In the genomic region with DNA sequence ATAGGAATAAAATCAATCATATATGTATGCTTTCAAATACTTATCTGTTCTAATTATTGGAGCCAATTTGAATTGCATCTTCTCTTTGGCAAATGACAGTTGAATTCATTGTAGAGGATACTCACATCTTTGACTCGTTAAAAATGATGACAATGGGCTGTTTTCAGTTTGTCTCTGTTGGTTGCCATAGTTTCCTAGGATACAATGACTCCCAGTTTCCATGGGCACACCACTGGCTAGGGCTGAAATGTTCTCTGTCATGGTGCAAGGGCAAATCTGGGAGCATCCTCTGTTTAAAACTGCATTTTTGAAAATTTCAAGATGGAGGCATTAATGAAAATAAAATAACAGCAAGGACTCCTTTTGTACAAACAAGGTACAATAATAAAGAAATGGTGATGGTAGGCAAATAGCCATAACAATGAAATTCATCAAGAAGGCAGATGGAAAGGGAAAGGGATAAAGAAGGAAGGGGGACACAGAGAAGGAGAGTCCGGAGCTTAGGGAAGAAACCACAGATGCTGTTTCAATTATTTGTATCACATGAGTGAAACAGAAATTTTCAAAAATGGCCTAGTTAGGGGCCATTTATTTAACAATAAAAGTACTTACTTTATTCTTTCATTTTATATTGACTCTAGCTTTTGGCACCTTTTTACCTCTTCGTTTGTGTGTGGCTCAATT, we compare ENCODE assay signal across 18 cellular contexts.
DNase-seq lines count a peak whose midpoint lies in the region; ATAC-seq and TF ChIP-seq lines count a peak whose summit lies in the region.
"Had no signal": no experiment of that assay in that cellular context is flagged by ENCODE, and none has a peak within 500 bp of the region (broad histone marks: within the 10 kb centered on the region; RNA-seq: fewer than 3 reads in every experiment).

No MANE protein-coding gene starts in this region.

- H3K4me1 Mint-ChIP-seq in GM23338 (peaks cover 25% of the 10 kb centered on the region), glutamatergic neuron (ENCODE audit: low read depth, unreplicated experiment) (peaks cover 4% of the 10 kb centered on the region), neural progenitor cell (peaks cover 18% of the 10 kb centered on the region)
- H3K4me1 Mint-ChIP-seq: activated CD8-positive, alpha-beta memory T cell treated with anti-CD3 and anti-CD28 coated beads, Interleukin-2, amount 10 ng/mL, durations not matched to agents 7 days and 5 days had no signal

- H3K27me3 ChIP-seq in GM23338 (ENCODE audit: insufficient read depth) (no peaks in the 10 kb centered on the region), neural progenitor cell (no peaks in the 10 kb centered on the region)
- H3K27me3 ChIP-seq: adrenal gland, SJCRH30 had no signal

- H4K20me1 ChIP-seq in GM23338 (replicated peaks; ENCODE audit: insufficient read depth) (no peaks in the 10 kb centered on the region), neural progenitor cell (ENCODE audit: low read depth) (no peaks in the 10 kb centered on the region)

- ATAC-seq in GM23338: peak; percentile 77
- ATAC-seq: activated CD8-positive, alpha-beta memory T cell treated with anti-CD3 and anti-CD28 coated beads, Interleukin-2, amount 10 ng/mL, durations not matched to agents 7 days and 5 days; CD8-positive, alpha-beta T cell had no signal

- H3F3A ChIP-seq in GM23338 (replicated peaks; ENCODE audit: low read depth) (0 out of 2 replicates have a peak, but pooled peaks cover under 1% of the 10 kb centered on the region), neural progenitor cell (ENCODE audit: low read depth) (peaks cover 7% of the 10 kb centered on the region)

- peak overlapping the region; percentile 94 for H3K27ac Mint-ChIP-seq in GM23338
- H3K27ac Mint-ChIP-seq in glutamatergic neuron (ENCODE audit: unreplicated experiment): peak overlapping the region; percentile 36
- H3K27ac Mint-ChIP-seq in neural progenitor cell: peak overlapping the region; percentile 88
- H3K27ac Mint-ChIP-seq: activated CD8-positive, alpha-beta memory T cell treated with anti-CD3 and anti-CD28 coated beads, Interleukin-2, amount 10 ng/mL, durations not matched to agents 7 days and 5 days; activated T-helper 2 cell treated with anti-CD3 and anti-CD28 coated beads, Interferon-gamma antibody, Interleukin-2, Interleukin-4, amounts not matched to agents 10 μg/mL and 5 μg/mL and 100 μg/mL, durations not matched to agents 14 hours and 24 hours and 36 hours; CD8-positive, alpha-beta T cell had no signal

- no peak overlapping the region for H3K9ac ChIP-seq in neural progenitor cell

- TF ChIP-seq CTCF in GM23338 (conservative IDR thresholded peaks at IDR 0.05; ENCODE audit: low read depth in 2 of 2): no peak
- TF ChIP-seq CTCF in glutamatergic neuron (IDR thresholded peaks at IDR 0.05; ENCODE audit: partially characterized antibody, unreplicated experiment): no peak
- no peak for TF ChIP-seq CTCF in neural progenitor cell (IDR thresholded peaks at IDR 0.05)

- H3K27me3 Mint-ChIP-seq in GM23338 (ENCODE audit: insufficient read depth, low read depth, poor library complexity) (no peaks in the 10 kb centered on the region), glutamatergic neuron (ENCODE audit: unreplicated experiment) (no peaks in the 10 kb centered on the region), neural progenitor cell (ENCODE audit: insufficient read depth, low read depth) (no peaks in the 10 kb centered on the region)
- H3K27me3 Mint-ChIP-seq: activated CD8-positive, alpha-beta memory T cell treated with anti-CD3 and anti-CD28 coated beads, Interleukin-2, amount 10 ng/mL, durations not matched to agents 7 days and 5 days; central memory CD8-positive, alpha-beta T cell had no signal

- H3K4me2 ChIP-seq in GM23338: no peak overlapping the region
- H3K4me2 ChIP-seq in neural progenitor cell: no peak overlapping the region

- H3K9me2 ChIP-seq in GM23338 (ENCODE audit: insufficient read depth): no peaks in the 10 kb centered on the region

- CTCF ChIA-PET in HEK293T (lab: Yijun Ruan, JAX): interaction anchor here (0.5 kb wide), 1 partner anchor 99 kb away, joined by 3 read pairs; no protein-coding TSS in a partner anchor

- H3K36me3 ChIP-seq in GM23338 (ENCODE audit: insufficient read depth) (no peaks in the 10 kb centered on the region), neural progenitor cell (no peaks in the 10 kb centered on the region)
- H3K36me3 ChIP-seq: adrenal gland, SJCRH30 had no signal

- no peaks in the 10 kb centered on the region for H3K79me2 ChIP-seq in GM23338 (replicated peaks; ENCODE audit: insufficient read depth)
- no peaks in the 10 kb centered on the region for H3K79me2 ChIP-seq in neural progenitor cell (ENCODE audit: low read depth)

- H3K27ac ChIP-seq in GM23338 (ENCODE audit: low read depth): peak overlapping the region; percentile 15; the same call in 1 of the 2 replicates
- no peak overlapping the region for H3K27ac ChIP-seq in neural progenitor cell
- H3K27ac ChIP-seq: adrenal gland, SJCRH30 had no signal

- H3K4me3 Mint-ChIP-seq in GM23338: no peak overlapping the region
- H3K4me3 Mint-ChIP-seq in glutamatergic neuron (ENCODE audit: unreplicated experiment): no peak overlapping the region
- H3K4me3 Mint-ChIP-seq in neural progenitor cell: no peak overlapping the region
- H3K4me3 Mint-ChIP-seq: activated CD8-positive, alpha-beta memory T cell treated with anti-CD3 and anti-CD28 coated beads, Interleukin-2, amount 10 ng/mL, durations not matched to agents 7 days and 5 days; CD8-positive, alpha-beta T cell; central memory CD8-positive, alpha-beta T cell had no signal

- POLR2A ChIA-PET in HEK293T (lab: Yijun Ruan, JAX): no interaction called here

- DNase-seq in GM23338 (ENCODE audit: low spot score) (peak; percentile 76), NCI-H748 treated with DMSO at 0.1 percent for 48 hours (lab: John Stamatoyannopoulos, UW) (peak; percentile 75), glutamatergic neuron (no peak), neural progenitor cell (ENCODE audit: low spot score) (peak; percentile 44), Kasumi-1 (lab: John Stamatoyannopoulos, UW) (no peak), NCI-H524 (lab: John Stamatoyannopoulos, UW) (no peak), cerebellar cortex (ENCODE audit: low spot score) (no peak), HEK293T (ENCODE audit: extremely low spot score) (no peak)
- DNase-seq: activated CD4-positive, alpha-beta T cell treated with anti-CD3 and anti-CD28 coated beads for 1 hour; activated CD8-positive, alpha-beta memory T cell treated with anti-CD3 and anti-CD28 coated beads, Interleukin-2, amount 10 ng/mL, durations not matched to agents 7 days and 5 days; adrenal gland; CD8-positive, alpha-beta T cell; EL; NCI-H187; NCI-H510A treated with DMSO at 0.1 percent for 48 hours; SJCRH30 had no signal

- no peaks in the 10 kb centered on the region for H3K9me3 ChIP-seq in neural progenitor cell (ENCODE audit: low read depth)
- H3K9me3 ChIP-seq: SJCRH30 had no signal

- H3K4me1 ChIP-seq in GM23338 (ENCODE audit: insufficient read depth) (peaks cover 30% of the 10 kb centered on the region), neural progenitor cell (peaks cover 14% of the 10 kb centered on the region)
- H3K4me1 ChIP-seq: adrenal gland had no signal

- H2AFZ ChIP-seq in GM23338 (no peak overlapping the region), neural progenitor cell (replicated peaks) (no peak overlapping the region)

- H3K36me3 Mint-ChIP-seq in GM23338 (ENCODE audit: low read depth) (no peaks in the 10 kb centered on the region), glutamatergic neuron (ENCODE audit: unreplicated experiment) (no peaks in the 10 kb centered on the region), neural progenitor cell (no peaks in the 10 kb centered on the region)
- H3K36me3 Mint-ChIP-seq: activated CD8-positive, alpha-beta memory T cell treated with anti-CD3 and anti-CD28 coated beads, Interleukin-2, amount 10 ng/mL, durations not matched to agents 7 days and 5 days; CD8-positive, alpha-beta T cell had no signal

- H3K9me3 Mint-ChIP-seq in GM23338: no peaks in the 10 kb centered on the region
- no peaks in the 10 kb centered on the region for H3K9me3 Mint-ChIP-seq in glutamatergic neuron (ENCODE audit: unreplicated experiment)
- H3K9me3 Mint-ChIP-seq in neural progenitor cell: peaks cover 2% of the 10 kb centered on the region
- H3K9me3 Mint-ChIP-seq: activated T-helper 2 cell treated with anti-CD3 and anti-CD28 coated beads, Interferon-gamma antibody, Interleukin-2, Interleukin-4, amounts not matched to agents 10 μg/mL and 5 μg/mL and 100 μg/mL, durations not matched to agents 14 hours and 24 hours and 36 hours; CD8-positive, alpha-beta T cell; central memory CD8-positive, alpha-beta T cell had no signal

- H3K4me3 ChIP-seq in GM23338: no peak overlapping the region
- no peak overlapping the region for H3K4me3 ChIP-seq in neural progenitor cell
- H3K4me3 ChIP-seq: adrenal gland, SJCRH30 had no signal

TF ChIP-seq in HEK293T, 16 proteins besides CTCF, POLR2A, EP300 and RAD21:
- TF ChIP-seq FOXK2 (IDR thresholded peaks at IDR 0.05) (no peak), ELF4 (IDR thresholded peaks at IDR 0.05) (no peak), TARDBP (IDR thresholded peaks at IDR 0.05) (no peak), SP1 (IDR thresholded peaks at IDR 0.05) (no peak), L3MBTL2 (conservative IDR thresholded peaks at IDR 0.05) (no peak), ARNT (IDR thresholded peaks at IDR 0.05) (no peak), LEF1 (IDR thresholded peaks at IDR 0.05; ENCODE audit: borderline replicate concordance) (no peak), HDGF (IDR thresholded peaks at IDR 0.05; ENCODE audit: borderline replicate concordance) (no peak), CTBP1 (IDR thresholded peaks at IDR 0.05; ENCODE audit: borderline replicate concordance) (no peak), BHLHE40 (IDR thresholded peaks at IDR 0.05; ENCODE audit: borderline replicate concordance) (no peak), SUZ12 (IDR thresholded peaks at IDR 0.05) (no peak), ZNF384 (IDR thresholded peaks at IDR 0.05) (no peak), FOXA1 (IDR thresholded peaks at IDR 0.05) (no peak), FOXM1 (IDR thresholded peaks at IDR 0.05; ENCODE audit: borderline replicate concordance) (no peak), NFRKB (IDR thresholded peaks at IDR 0.05) (no peak)
- TF ChIP-seq, protein P1, sequence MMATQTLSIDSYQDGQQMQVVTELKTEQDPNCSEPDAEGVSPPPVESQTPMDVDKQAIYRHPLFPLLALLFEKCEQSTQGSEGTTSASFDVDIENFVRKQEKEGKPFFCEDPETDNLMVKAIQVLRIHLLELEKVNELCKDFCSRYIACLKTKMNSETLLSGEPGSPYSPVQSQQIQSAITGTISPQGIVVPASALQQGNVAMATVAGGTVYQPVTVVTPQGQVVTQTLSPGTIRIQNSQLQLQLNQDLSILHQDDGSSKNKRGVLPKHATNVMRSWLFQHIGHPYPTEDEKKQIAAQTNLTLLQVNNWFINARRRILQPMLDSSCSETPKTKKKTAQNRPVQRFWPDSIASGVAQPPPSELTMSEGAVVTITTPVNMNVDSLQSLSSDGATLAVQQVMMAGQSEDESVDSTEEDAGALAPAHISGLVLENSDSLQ (IDR thresholded peaks at IDR 0.05): no peak

Comparison
In these comparisons a context has a peak if more than half of its experiments do, and no peak if none do; other contexts are left out.
1. DNase-seq: peak in GM23338 (single experiment), NCI-H748 treated with DMSO at 0.1 percent for 48 hours (single experiment) and neural progenitor cell (single experiment); none in glutamatergic neuron (single experiment), Kasumi-1 (0 of 2), NCI-H524 (0 of 2), cerebellar cortex (single experiment) and HEK293T (single experiment).
2. H3K27ac Mint-ChIP-seq: peak in every context shown above with its lines; median percentile 94 in GM23338; 88 in neural progenitor cell; 36 in glutamatergic neuron.